8 cellular contexts compared by ENCODE assay signal in genomic region chr5:139660916-139661814, GRCh38. TPM values are rescaled to one million over a fixed set of nuclear protein-coding genes. Genes with fewer than 3 reads are reported as not detected.
DNase-seq lines count a peak whose midpoint lies in the region; ATAC-seq and TF ChIP-seq lines count a peak whose summit lies in the region.

No MANE protein-coding gene starts in this region.

- CTCF ChIA-PET in activated CD4-positive, alpha-beta T cell treated with anti-CD3 and anti-CD28 coated beads, Interleukin-2, amount 10 ng/mL, durations not matched to agents 7 days and 5 days (lab: Charles Lee) = interaction anchor here (0.8 to 1.4 kb wide), 3 partner anchors 10 to 25 kb away, joined by 3 read pairs; no protein-coding TSS in a partner anchor

- H3K4me1 Mint-ChIP-seq in natural killer cell = peaks cover 75 to 90% of the 10 kb centered on the region in 2 donors
- peaks cover 8% of the 10 kb centered on the region for H3K4me1 Mint-ChIP-seq in activated CD4-positive, alpha-beta T cell treated with anti-CD3 and anti-CD28 coated beads, Interleukin-2, amount 10 ng/mL, durations not matched to agents 7 days and 5 days

- peaks cover 41% of the 10 kb centered on the region for H3K4me1 ChIP-seq in SJCRH30

- TF ChIP-seq CTCF in epithelial cell of proximal tubule (conservative IDR thresholded peaks at IDR 0.05; ENCODE audit: low read depth, low read length) (no peak), natural killer cell (IDR thresholded peaks at IDR 0.05) (no peak)

- intact Hi-C loops in natural killer cell (cut with micrococcal nuclease) = loop anchor here (1.0 kb wide), 2 partner anchors 9 kb away; no protein-coding TSS in a partner anchor

- POLR2A ChIA-PET in activated CD4-positive, alpha-beta T cell treated with anti-CD3 and anti-CD28 coated beads, Interleukin-2, amount 10 ng/mL, durations not matched to agents 7 days and 5 days (lab: Charles Lee) = no interaction called here

- peak; percentile 75 for DNase-seq in COLO668 (lab: John Stamatoyannopoulos, UW; ENCODE audit: unreplicated experiment)
- peak; percentile 71 for DNase-seq in H7
- DNase-seq in SJCRH30 = peak; percentile 91
- no peak for DNase-seq in epithelial cell of proximal tubule (ENCODE audit: low read depth)
- DNase-seq in natural killer cell = peak; percentile 79
- no peak for DNase-seq in DMS53 treated with DMSO at 0.1 percent for 48 hours (lab: John Stamatoyannopoulos, UW; ENCODE audit: unreplicated experiment)
- DNase-seq in iPS-NIHi7 (ENCODE audit: extremely low spot score) = no peak
- DNase-seq in activated CD4-positive, alpha-beta T cell treated with anti-CD3 and anti-CD28 coated beads, Interleukin-2, amount 10 ng/mL, durations not matched to agents 7 days and 5 days = no peak

- no peaks in the 10 kb centered on the region for H3K27me3 ChIP-seq in H7 (ENCODE audit: control insufficient read depth, insufficient read depth, low read length)
- H3K27me3 ChIP-seq in SJCRH30 = no peaks in the 10 kb centered on the region

- H3K36me3 ChIP-seq in H7 (replicated peaks; ENCODE audit: control insufficient read depth, insufficient read depth, low read length) = no peaks in the 10 kb centered on the region; the same call in 1 of the 2 replicates
- H3K36me3 ChIP-seq in SJCRH30 = peaks cover 3% of the 10 kb centered on the region; the same call in 1 of the 2 replicates

- no peaks in the 10 kb centered on the region for H3K36me3 Mint-ChIP-seq in natural killer cell
- H3K36me3 Mint-ChIP-seq in activated CD4-positive, alpha-beta T cell treated with anti-CD3 and anti-CD28 coated beads, Interleukin-2, amount 10 ng/mL, durations not matched to agents 7 days and 5 days (ENCODE audit: low read depth) = no peaks in the 10 kb centered on the region

- peak overlapping the region; percentile 92 to 94 for H3K27ac Mint-ChIP-seq in natural killer cell
- H3K27ac Mint-ChIP-seq in activated CD4-positive, alpha-beta T cell treated with anti-CD3 and anti-CD28 coated beads, Interleukin-2, amount 10 ng/mL, durations not matched to agents 7 days and 5 days = no peak overlapping the region

- H3K9me3 Mint-ChIP-seq in natural killer cell = no peaks in the 10 kb centered on the region
- no peaks in the 10 kb centered on the region for H3K9me3 Mint-ChIP-seq in activated CD4-positive, alpha-beta T cell treated with anti-CD3 and anti-CD28 coated beads, Interleukin-2, amount 10 ng/mL, durations not matched to agents 7 days and 5 days

- H3K27ac ChIP-seq in SJCRH30 = peak overlapping the region; percentile 86

- H3K4me3 Mint-ChIP-seq in natural killer cell = peak overlapping the region; percentile 72
- no peak overlapping the region for H3K4me3 Mint-ChIP-seq in activated CD4-positive, alpha-beta T cell treated with anti-CD3 and anti-CD28 coated beads, Interleukin-2, amount 10 ng/mL, durations not matched to agents 7 days and 5 days

- ATAC-seq in natural killer cell = peak; percentile 70 to 80 (median 79)

- no peaks in the 10 kb centered on the region for H3K9me3 ChIP-seq in SJCRH30 (replicated peaks)

- H3K4me3 ChIP-seq in H7 (ENCODE audit: insufficient read depth, low read depth, low read length) (no peak overlapping the region), SJCRH30 (peak overlapping the region; percentile 45), epithelial cell of proximal tubule (ENCODE audit: low read depth, low read length) (peak overlapping the region; percentile 34)

- H3K27me3 Mint-ChIP-seq in natural killer cell (ENCODE audit: low read depth in 2 of 2) = no peaks in the 10 kb centered on the region
- H3K27me3 Mint-ChIP-seq in activated CD4-positive, alpha-beta T cell treated with anti-CD3 and anti-CD28 coated beads, Interleukin-2, amount 10 ng/mL, durations not matched to agents 7 days and 5 days = no peaks in the 10 kb centered on the region

RNA-seq across cellular contexts. Expression of gene CXXC5, which starts 13.0 kb away (rescaled TPM):
- total RNA-seq in H7 (2014; rRNA removed; shearing (Covaris generic)) = 150 and 154 TPM in 2 replicates
- 76.8 and 81.4 TPM in 2 replicates for total RNA-seq in SJCRH30 (2014; rRNA removed; shearing (Covaris generic))
- total RNA-seq in epithelial cell of proximal tubule (45.0 and 56.4 TPM in 2 replicates), natural killer cell (100 to 1,000 TPM in 1 of 3 donors, 10 to 100 TPM in 2; 75.6 to 124 (median 84.8) TPM)
- total RNA-seq in activated CD4-positive, alpha-beta T cell treated with anti-CD3 and anti-CD28 coated beads, Interleukin-2, amount 10 ng/mL, durations not matched to agents 7 days and 5 days = 1 to 10 TPM in 1 of 2 experiments, under 1 TPM in 1; 0.99 to 1.9 TPM

Comparison
In these comparisons a context has a peak if more than half of its experiments do, and no peak if none do; other contexts are left out.
1. DNase-seq: peak in COLO668 (single experiment), H7 (single experiment), SJCRH30 (2 of 2) and natural killer cell (single experiment); none in epithelial cell of proximal tubule (single experiment), DMS53 treated with DMSO at 0.1 percent for 48 hours (single experiment), iPS-NIHi7 (single experiment) and activated CD4-positive, alpha-beta T cell treated with anti-CD3 and anti-CD28 coated beads, Interleukin-2, amount 10 ng/mL, durations not matched to agents 7 days and 5 days (single experiment).
2. RNA of gene CXXC5, which starts 13.0 kb away (total RNA-seq): 150 to 154 TPM in H7, 75.6 to 124 TPM in natural killer cell, 76.8 to 81.4 TPM in SJCRH30 and 45.0 to 56.4 TPM in epithelial cell of proximal tubule; 0.99 to 1.9 TPM in activated CD4-positive, alpha-beta T cell treated with anti-CD3 and anti-CD28 coated beads, Interleukin-2, amount 10 ng/mL, durations not matched to agents 7 days and 5 days; every median in the first group is over 10 times any median in the second.